ENCODE assay signal across 7 cellular contexts in genomic region chr15:97653896-97654295, GRCh38.
"Had no signal": no experiment of that assay in that cellular context is flagged by ENCODE, and none has a peak within 500 bp of the region (broad histone marks: within the 10 kb centered on the region; RNA-seq: fewer than 3 reads in every experiment).

No MANE protein-coding gene starts in this region.

- FAIRE-seq: H54, HepG2 had no signal

- ATAC-seq: HepG2 had no signal

- DNase-seq: GOT3, H9, HCEC 1CT, KG1 had no signal

- H3K27ac ChIP-seq: HL-60 had no signal
